20 cellular contexts compared by ENCODE assay signal in genomic region chr12:54350743-54351142, GRCh38. TPM values are rescaled to one million over a fixed set of nuclear protein-coding genes. Genes with fewer than 3 reads are reported as not detected.
DNase-seq lines count a peak whose midpoint lies in the region; ATAC-seq and TF ChIP-seq lines count a peak whose summit lies in the region.
"Had no signal": no experiment of that assay in that cellular context is flagged by ENCODE, and none has a peak within 500 bp of the region (broad histone marks: within the 10 kb centered on the region; RNA-seq: fewer than 3 reads in every experiment).

No MANE protein-coding gene starts in this region.

- WGBS in psoas muscle, 3 donors = 62 to 77% (median 76%) methylated on average over 3 of the region's 3 CpGs

- H3K9me3 ChIP-seq in parathyroid adenoma (ENCODE audit: control insufficient read depth, low read length) = no peaks in the 10 kb centered on the region
- no peaks in the 10 kb centered on the region for H3K9me3 ChIP-seq in psoas muscle
- H3K9me3 ChIP-seq: right atrium auricular region, stomach had no signal

- DNase-seq in GM23338 (ENCODE audit: low spot score) (peak; percentile 57), putamen (ENCODE audit: low spot score) (no peak), psoas muscle (no peak), retina (no peak), LoVo (ENCODE audit: low spot score) (no peak)
- DNase-seq: activated gamma-delta T cell; AML-193; Calu3; effector CD4-positive, alpha-beta T cell; left cardiac atrium; naive thymus-derived CD8-positive, alpha-beta T cell; NCI-H2227 treated with DMSO at 0.1 percent for 48 hours; SHP77 treated with DMSO at 0.1 percent for 48 hours; stomach; T-helper 17 cell had no signal

- H3K9me2 ChIP-seq in GM23338 (ENCODE audit: insufficient read depth) = no peaks in the 10 kb centered on the region

- no peak overlapping the region for H3K9ac ChIP-seq in parathyroid adenoma

- peak overlapping the region; percentile 91 for H3K4me2 ChIP-seq in GM23338
- H3K4me2 ChIP-seq in parathyroid adenoma (ENCODE audit: low read length) = peak overlapping the region; percentile 80

- H2AFZ ChIP-seq in GM23338 (no peak overlapping the region), parathyroid adenoma (no peak overlapping the region)

- no peak overlapping the region for H3K27ac ChIP-seq in GM23338 (ENCODE audit: low read depth)
- H3K27ac ChIP-seq in angular gyrus (ENCODE audit: low read depth, low read length) = peak overlapping the region; percentile 98
- peak overlapping the region; percentile 92 for H3K27ac ChIP-seq in layer of hippocampus (ENCODE audit: low read depth, low read length)
- H3K27ac ChIP-seq in parathyroid adenoma = peak overlapping the region; percentile 85
- no peak overlapping the region for H3K27ac ChIP-seq in psoas muscle
- H3K27ac ChIP-seq: right atrium auricular region had no signal

- H3K4me3 ChIP-seq in GM23338 (no peak overlapping the region), parathyroid adenoma (ENCODE audit: low read depth, low read length) (peak overlapping the region; percentile 53), psoas muscle (no peak overlapping the region)
- H3K4me3 ChIP-seq: right atrium auricular region, stomach had no signal

- peaks cover 34% of the 10 kb centered on the region for H3F3A ChIP-seq in GM23338 (replicated peaks; ENCODE audit: low read depth)

- H3K27me3 ChIP-seq in GM23338 (ENCODE audit: insufficient read depth) (peaks cover 33% of the 10 kb centered on the region; the same call in 1 of the 2 replicates), layer of hippocampus (ENCODE audit: control insufficient read depth, insufficient read depth, low read length) (no peaks in the 10 kb centered on the region), parathyroid adenoma (ENCODE audit: control insufficient read depth, insufficient read depth, low read length) (no peaks in the 10 kb centered on the region), psoas muscle (ENCODE audit: insufficient read depth in 3 of 3, low read length in 2 of 3) (no peaks in the 10 kb centered on the region)
- H3K27me3 ChIP-seq: right atrium auricular region, stomach had no signal

- ATAC-seq in GM23338 (peak; percentile 46), psoas muscle (no peak)
- ATAC-seq: left cardiac atrium; naive thymus-derived CD8-positive, alpha-beta T cell; T-helper 17 cell had no signal

- H3K9me3 Mint-ChIP-seq in GM23338 = no peaks in the 10 kb centered on the region; the same call in 2 of the 3 replicates
- H3K9me3 Mint-ChIP-seq: naive thymus-derived CD8-positive, alpha-beta T cell had no signal

- peaks cover 41% of the 10 kb centered on the region for H3K27me3 Mint-ChIP-seq in GM23338 (ENCODE audit: insufficient read depth, low read depth, poor library complexity)
- H3K27me3 Mint-ChIP-seq: naive thymus-derived CD8-positive, alpha-beta T cell; T-helper 17 cell had no signal

- H3K79me2 ChIP-seq in GM23338 (replicated peaks; ENCODE audit: insufficient read depth) (no peaks in the 10 kb centered on the region; the same call in 1 of the 2 replicates), parathyroid adenoma (no peaks in the 10 kb centered on the region)

- peak overlapping the region; percentile 7; the same call in 1 of the 3 replicates for H3K4me3 Mint-ChIP-seq in GM23338
- H3K4me3 Mint-ChIP-seq: T-helper 17 cell had no signal

- peaks cover 62% of the 10 kb centered on the region for H3K4me1 ChIP-seq in GM23338 (ENCODE audit: insufficient read depth)
- peaks cover 42% of the 10 kb centered on the region for H3K4me1 ChIP-seq in parathyroid adenoma
- peaks cover 10% of the 10 kb centered on the region for H3K4me1 ChIP-seq in psoas muscle

- peaks cover 4% of the 10 kb centered on the region for H4K20me1 ChIP-seq in GM23338 (replicated peaks; ENCODE audit: insufficient read depth)

- intact Hi-C loops in psoas muscle (cut with DNase I) = no loop called here

- H3K27ac Mint-ChIP-seq in GM23338 = no peak overlapping the region
- H3K27ac Mint-ChIP-seq: T-helper 17 cell had no signal

- H3K36me3 ChIP-seq in GM23338 (ENCODE audit: insufficient read depth) (peaks cover 23% of the 10 kb centered on the region; the same call in 1 of the 2 replicates), parathyroid adenoma (ENCODE audit: control insufficient read depth, insufficient read depth, low read length) (no peaks in the 10 kb centered on the region), psoas muscle (ENCODE audit: insufficient read depth in 1 of 2, low read depth in 1 of 2) (peaks cover 26 to 58% of the 10 kb centered on the region in 2 donors)

- H3K36me3 Mint-ChIP-seq in GM23338 (ENCODE audit: low read depth) = peaks cover 37% of the 10 kb centered on the region

- TF ChIP-seq CTCF in GM23338 (conservative IDR thresholded peaks at IDR 0.05; ENCODE audit: low read depth in 2 of 2) (no peak), parathyroid adenoma (IDR thresholded peaks at IDR 0.05) (no peak), psoas muscle (IDR thresholded peaks at IDR 0.05) (no peak)

- H3K4me1 Mint-ChIP-seq in GM23338 = peaks cover 51% of the 10 kb centered on the region

TF ChIP-seq in GM23338, 12 proteins besides CTCF, POLR2A, EP300 and RAD21:
- no peak for TF ChIP-seq REST (IDR thresholded peaks at IDR 0.05; ENCODE audit: unreplicated experiment)
- 0 out of 2 replicates have a peak, but pooled peaks have one; percentile 5 for TF ChIP-seq POLR2AphosphoS5 (IDR thresholded peaks at IDR 0.05; ENCODE audit: low read depth)

RNA-seq across cellular contexts. Expression of gene GPR84, which starts 13.5 kb away (rescaled TPM):
- total RNA-seq in GM23338 (2014; rRNA removed; shearing (Covaris generic)) = not detected in 2 replicates
- polyA plus RNA-seq in GM23338 (2016; fragmentation: Nextera tagmentation; extraction: Ambion mirVana) (not detected in 2 replicates), psoas muscle (under 1 TPM in 1 of 3 donors, not detected in 2; 0.16 TPM)
- under 1 TPM in 1 of 4 donors, not detected in 3; 0.40 TPM for total RNA-seq in psoas muscle
- total RNA-seq: Calu3; LHCN-M2; naive thymus-derived CD8-positive, alpha-beta T cell; stomach had no signal
- polyA plus RNA-seq: naive thymus-derived CD8-positive, alpha-beta T cell had no signal

RNA-seq across cellular contexts. Expression of gene COPZ1, which starts 25.8 kb away (rescaled TPM):
- 72.5 and 91.2 TPM in 2 replicates for total RNA-seq in GM23338 (2014; rRNA removed; shearing (Covaris generic))
- 72.7 and 79.9 TPM in 2 replicates for polyA plus RNA-seq in GM23338 (2016; fragmentation: Nextera tagmentation; extraction: Ambion mirVana)
- total RNA-seq in psoas muscle = 100 to 1,000 TPM in 1 of 4 donors, 10 to 100 TPM in 3; 84.4 to 102 (median 93.0) TPM
- 100 to 1,000 TPM in 1 of 3 donors, 10 to 100 TPM in 2; 77.8 to 131 (median 86.6) TPM for polyA plus RNA-seq in psoas muscle

RNA-seq across cellular contexts. Expression of gene ZNF385A, which starts 33.8 kb away (rescaled TPM):
- total RNA-seq in GM23338 (2014; rRNA removed; shearing (Covaris generic)) = 10.9 and 22.3 TPM in 2 replicates
- 19.6 and 21.7 TPM in 2 replicates for polyA plus RNA-seq in GM23338 (2016; fragmentation: Nextera tagmentation; extraction: Ambion mirVana)
- total RNA-seq in psoas muscle = 10 to 100 TPM; 25.5 to 85.8 (median 68.9) TPM
- 10 to 100 TPM in 2 of 3 donors, 1 to 10 TPM in 1; 4.9 to 28.0 (median 24.5) TPM for polyA plus RNA-seq in psoas muscle

RNA-seq across cellular contexts. Expression of gene NFE2, which starts 49.9 kb away (rescaled TPM):
- total RNA-seq in GM23338 (2014; rRNA removed; shearing (Covaris generic)) = 0.27 and 1.3 TPM in 2 replicates
- polyA plus RNA-seq in GM23338 (2016; fragmentation: Nextera tagmentation; extraction: Ambion mirVana) = 1.8 and 3.0 TPM in 2 replicates
- 1 to 10 TPM in 1 of 4 donors, under 1 TPM in 3; 0.30 to 1.6 (median 0.50) TPM for total RNA-seq in psoas muscle
- under 1 TPM; 0.10 to 0.26 (median 0.18) TPM for polyA plus RNA-seq in psoas muscle
- total RNA-seq: naive thymus-derived CD8-positive, alpha-beta T cell had no signal

Comparison
In these comparisons a context has a peak if more than half of its experiments do, and no peak if none do; other contexts are left out.
1. H3K27ac ChIP-seq: peak in angular gyrus (single experiment), layer of hippocampus (single experiment) and parathyroid adenoma (single experiment); none in GM23338 (single experiment) and psoas muscle (single experiment).